In the genomic region with DNA sequence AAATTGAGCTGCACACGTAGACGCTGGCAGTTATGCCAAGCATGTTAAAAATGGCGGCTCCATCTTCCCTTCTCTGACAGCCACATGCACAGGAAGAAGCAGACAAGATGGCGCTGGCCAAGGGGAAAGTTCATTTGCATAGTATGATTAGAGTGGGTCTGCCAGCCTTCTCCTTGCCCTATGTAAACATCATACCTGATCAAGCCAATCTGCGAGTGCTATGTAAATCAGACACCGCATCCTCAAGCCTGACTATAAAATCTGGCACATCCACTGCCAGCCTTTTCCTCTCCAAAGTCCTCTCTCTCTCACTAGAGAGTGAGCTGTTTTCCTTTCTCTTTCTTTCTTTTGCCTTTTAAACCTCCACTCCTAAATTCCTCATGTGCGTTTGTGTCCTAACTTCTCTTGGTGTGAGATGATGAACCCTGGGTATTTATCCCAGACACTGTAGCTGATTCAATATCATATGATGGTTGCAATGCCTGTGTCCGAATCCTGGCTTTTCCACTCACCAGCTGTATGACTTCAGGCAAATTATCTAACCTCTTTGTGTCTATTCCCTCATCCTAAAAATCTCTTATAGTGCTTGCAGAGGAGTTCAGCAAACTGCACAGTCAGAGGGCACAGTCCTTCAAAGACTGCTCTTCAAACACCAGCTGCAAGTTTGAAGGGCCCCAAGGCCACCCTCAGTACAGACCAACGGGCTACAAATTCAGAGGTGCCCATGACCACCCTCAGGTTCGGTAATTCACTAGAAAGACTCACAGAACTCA, we compare ENCODE assay signal across 16 cellular contexts. TPM values are rescaled to one million over a fixed set of nuclear protein-coding genes. Genes with fewer than 3 reads are reported as not detected.
DNase-seq lines count a peak whose midpoint lies in the region; ATAC-seq and TF ChIP-seq lines count a peak whose summit lies in the region.
"Had no signal": no experiment of that assay in that cellular context is flagged by ENCODE, and none has a peak within 500 bp of the region (broad histone marks: within the 10 kb centered on the region; RNA-seq: fewer than 3 reads in every experiment).

No MANE protein-coding gene starts in this region.

- TF ChIP-seq POLR2A in adrenal gland (IDR thresholded peaks at IDR 0.05): no peak

- WGBS in adrenal gland, 4 donors: 73 to 84% (median 82%) methylated on average over 8 to 10 of the region's 10 CpGs

- no peaks in the 10 kb centered on the region for H3K36me3 ChIP-seq in adrenal gland (replicated peaks in 1 of 2)
- H3K36me3 ChIP-seq: right atrium auricular region, upper lobe of left lung had no signal

- no peak for TF ChIP-seq CTCF in 22Rv1 (IDR thresholded peaks at IDR 0.05)
- no peak for TF ChIP-seq CTCF in adrenal gland (IDR thresholded peaks at IDR 0.05)

- no peak for ATAC-seq in GM21528 (IDR thresholded peaks at IDR 0.05; ENCODE audit: low FRiP score, unreplicated experiment)
- no peak for ATAC-seq in HG03354 (IDR thresholded peaks at IDR 0.05; ENCODE audit: poor library complexity, severe bottlenecking, unreplicated experiment)
- no peak for ATAC-seq in HG03520 (IDR thresholded peaks at IDR 0.05; ENCODE audit: unreplicated experiment)
- ATAC-seq: activated CD8-positive, alpha-beta T cell treated with anti-CD3 and anti-CD28 coated beads for 36 hours; foreskin keratinocyte had no signal

- peaks cover 0 to 4% of the 10 kb centered on the region in 2 donors for H3K4me1 ChIP-seq in adrenal gland (replicated peaks in 1 of 2)
- H3K4me1 ChIP-seq: foreskin keratinocyte had no signal

- H3K27me3 ChIP-seq in adrenal gland: no peaks in the 10 kb centered on the region
- H3K27me3 ChIP-seq: right atrium auricular region had no signal

- H3K27ac ChIP-seq in 22Rv1 (peak overlapping the region; percentile 87), adrenal gland (no peak overlapping the region)
- H3K27ac ChIP-seq: foreskin keratinocyte, right atrium auricular region, upper lobe of left lung had no signal

- peak; percentile 55 for DNase-seq in NCI-H1105 (lab: John Stamatoyannopoulos, UW)
- DNase-seq in NCI-H748 treated with DMSO at 0.1 percent for 48 hours (lab: John Stamatoyannopoulos, UW): peak; percentile 80
- peak; percentile 78 for DNase-seq in foreskin melanocyte
- DNase-seq in adrenal gland: no peak
- DNase-seq: activated CD8-positive, alpha-beta T cell treated with anti-CD3 and anti-CD28 coated beads for 36 hours; activated gamma-delta T cell; effector CD4-positive, alpha-beta T cell; foreskin keratinocyte; immature natural killer cell; NCI-H1694 treated with DMSO at 0.1 percent for 48 hours had no signal

- H3K4me3 ChIP-seq in adrenal gland: no peak overlapping the region
- H3K4me3 ChIP-seq: right atrium auricular region, upper lobe of left lung had no signal

- intact Hi-C loops in adrenal gland (cut with DNase I): loop anchor here in 1 of 2 donors (10.0 kb wide), 1 partner anchor 735 kb away; no protein-coding TSS in a partner anchor

- H3K9me3 ChIP-seq in adrenal gland (replicated peaks in 1 of 3): no peaks in the 10 kb centered on the region
- H3K9me3 ChIP-seq: right atrium auricular region had no signal

RNA-seq across cellular contexts. Expression of gene ITSN2, which starts 39.3 kb away (rescaled TPM):
- total RNA-seq in adrenal gland: 100 to 1,000 TPM in 1 of 8 donors, 10 to 100 TPM in 7; 36.6 to 108 (median 63.1) TPM
- 10 to 100 TPM; 39.2 to 63.2 (median 39.3) TPM for polyA plus RNA-seq in adrenal gland

Comparison
In these comparisons a context has a peak if more than half of its experiments do, and no peak if none do; other contexts are left out.
1. DNase-seq: peak in NCI-H1105 (single experiment), NCI-H748 treated with DMSO at 0.1 percent for 48 hours (single experiment) and foreskin melanocyte (single experiment); none in adrenal gland (0 of 7).